In the genomic region with DNA sequence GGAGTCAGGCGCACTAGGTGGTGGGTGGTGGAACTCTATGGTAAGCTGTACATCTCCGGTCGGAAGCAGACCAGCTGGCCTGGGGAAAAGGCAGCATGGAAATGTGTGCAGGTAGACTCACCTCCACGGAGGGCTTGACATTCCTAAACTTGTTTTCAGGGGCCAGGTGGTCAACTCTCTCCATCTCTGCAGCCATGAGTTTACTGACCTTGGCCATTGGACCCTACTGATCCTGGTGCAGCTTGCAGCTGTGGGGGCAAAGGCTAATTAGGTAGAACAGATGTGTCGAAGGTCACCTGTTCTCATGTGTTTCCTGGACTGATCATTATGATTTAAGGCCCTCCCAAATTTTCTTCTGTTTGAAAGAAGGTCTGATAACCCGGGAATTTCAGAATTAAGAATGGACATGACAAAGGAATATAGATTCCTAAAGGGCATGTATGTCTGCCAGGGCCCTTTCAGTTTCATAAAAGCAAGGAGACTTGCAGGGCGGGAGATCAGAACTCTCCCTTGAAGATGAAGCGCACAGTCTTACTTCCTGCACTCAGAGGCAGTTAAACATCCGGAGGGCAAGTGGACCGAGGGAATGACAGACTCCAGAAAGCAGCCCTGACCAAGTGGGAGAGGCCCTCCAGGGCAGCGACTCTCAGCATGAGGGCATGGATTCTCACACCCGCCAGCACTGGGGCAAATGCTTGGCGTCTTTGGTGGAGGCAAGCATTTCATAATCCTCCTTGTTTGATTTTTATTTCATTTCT, we compare ENCODE assay signal across 16 cellular contexts. TPM values are rescaled to one million over a fixed set of nuclear protein-coding genes. Genes with fewer than 3 reads are reported as not detected.
DNase-seq lines count a peak whose midpoint lies in the region; ATAC-seq and TF ChIP-seq lines count a peak whose summit lies in the region.
"Had no signal": no experiment of that assay in that cellular context is flagged by ENCODE, and none has a peak within 500 bp of the region (broad histone marks: within the 10 kb centered on the region; RNA-seq: fewer than 3 reads in every experiment).

No MANE protein-coding gene starts in this region.

- H3K4me3 ChIP-seq in right lobe of liver (no peak overlapping the region), upper lobe of left lung (no peak overlapping the region), thyroid gland (replicated peaks in 1 of 3) (no peak overlapping the region)
- H3K4me3 ChIP-seq: esophagus muscularis mucosa, spleen had no signal

- H3K36me3 Mint-ChIP-seq in activated naive CD8-positive, alpha-beta T cell treated with anti-CD3 and anti-CD28 coated beads, Interleukin-2, amount 10 ng/mL, durations not matched to agents 7 days and 5 days: no peaks in the 10 kb centered on the region
- H3K36me3 Mint-ChIP-seq in activated naive CD8-positive, alpha-beta T cell treated with anti-CD3 and anti-CD28 coated beads for 36 hours: no peaks in the 10 kb centered on the region
- H3K36me3 Mint-ChIP-seq in activated CD8-positive, alpha-beta T cell treated with anti-CD3 and anti-CD28 coated beads for 36 hours (ENCODE audit: low read depth): no peaks in the 10 kb centered on the region

- intact Hi-C loops in activated CD8-positive, alpha-beta T cell treated with anti-CD3 and anti-CD28 coated beads for 36 hours (cut with micrococcal nuclease): no loop called here
- intact Hi-C loops in right lobe of liver (cut with DNase I) (no loop called here), thyroid gland (cut with DNase I) (loop anchor here (5.0 kb wide), 2 partner anchors 38 to 158 kb away; no protein-coding TSS in a partner anchor)

- H3K4me1 Mint-ChIP-seq in activated naive CD8-positive, alpha-beta T cell treated with anti-CD3 and anti-CD28 coated beads, Interleukin-2, amount 10 ng/mL, durations not matched to agents 7 days and 5 days: peaks cover 18% of the 10 kb centered on the region
- peaks cover 21% of the 10 kb centered on the region for H3K4me1 Mint-ChIP-seq in activated naive CD8-positive, alpha-beta T cell treated with anti-CD3 and anti-CD28 coated beads for 36 hours
- H3K4me1 Mint-ChIP-seq in activated CD8-positive, alpha-beta T cell treated with anti-CD3 and anti-CD28 coated beads for 36 hours (ENCODE audit: low read depth): peaks cover 21% of the 10 kb centered on the region

- H3K36me3 ChIP-seq in right lobe of liver (no peaks in the 10 kb centered on the region), upper lobe of left lung (no peaks in the 10 kb centered on the region), thyroid gland (no peaks in the 10 kb centered on the region)
- H3K36me3 ChIP-seq: esophagus muscularis mucosa, spleen had no signal

- H3K27ac ChIP-seq in right lobe of liver: no peak overlapping the region
- H3K27ac ChIP-seq in upper lobe of left lung: no peak overlapping the region
- no peak overlapping the region for H3K27ac ChIP-seq in thyroid gland
- H3K27ac ChIP-seq: esophagus muscularis mucosa had no signal

- DNase-seq in activated naive CD8-positive, alpha-beta T cell treated with anti-CD3 and anti-CD28 coated beads, Interleukin-2, amount 10 ng/mL, durations not matched to agents 7 days and 5 days: peak; percentile 36
- no peak for DNase-seq in activated naive CD8-positive, alpha-beta T cell treated with anti-CD3 and anti-CD28 coated beads for 36 hours
- no peak for DNase-seq in activated CD8-positive, alpha-beta T cell treated with anti-CD3 and anti-CD28 coated beads for 36 hours
- DNase-seq in right lobe of liver (no peak), upper lobe of left lung (peak; percentile 13 to 39), NCI-H446 treated with DMSO at 0.1 percent for 48 hours (lab: John Stamatoyannopoulos, UW) (no peak), omental fat pad (ENCODE audit: low spot score) (no peak), thyroid gland (no peak)
- DNase-seq: KG1, left ventricle myocardium superior, NCI-H1092, NCI-H526 treated with DMSO at 0.1 percent for 48 hours, SHP77, spleen had no signal

- H3K9me3 ChIP-seq in right lobe of liver (no peaks in the 10 kb centered on the region), upper lobe of left lung (no peaks in the 10 kb centered on the region), thyroid gland (no peaks in the 10 kb centered on the region)
- H3K9me3 ChIP-seq: spleen had no signal

- TF ChIP-seq POLR2A in right lobe of liver (IDR thresholded peaks at IDR 0.05): no peak
- no peak for TF ChIP-seq POLR2A in upper lobe of left lung (IDR thresholded peaks at IDR 0.05)
- TF ChIP-seq POLR2A in thyroid gland (IDR thresholded peaks at IDR 0.05): no peak

- H3K4me3 Mint-ChIP-seq in activated naive CD8-positive, alpha-beta T cell treated with anti-CD3 and anti-CD28 coated beads, Interleukin-2, amount 10 ng/mL, durations not matched to agents 7 days and 5 days: peak overlapping the region; percentile 22
- H3K4me3 Mint-ChIP-seq in activated naive CD8-positive, alpha-beta T cell treated with anti-CD3 and anti-CD28 coated beads for 36 hours: no peak overlapping the region
- H3K4me3 Mint-ChIP-seq in activated CD8-positive, alpha-beta T cell treated with anti-CD3 and anti-CD28 coated beads for 36 hours: no peak overlapping the region
- H3K4me3 Mint-ChIP-seq: central memory CD8-positive, alpha-beta T cell had no signal

- no peak for TF ChIP-seq CTCF in activated CD8-positive, alpha-beta T cell treated with anti-CD3 and anti-CD28 coated beads for 36 hours (IDR thresholded peaks at IDR 0.05)
- TF ChIP-seq CTCF in right lobe of liver (IDR thresholded peaks at IDR 0.05) (no peak), upper lobe of left lung (IDR thresholded peaks at IDR 0.05) (no peak), omental fat pad (IDR thresholded peaks at IDR 0.05) (no peak), thyroid gland (IDR thresholded peaks at IDR 0.05) (no peak)

- CTCF ChIA-PET in activated CD8-positive, alpha-beta T cell treated with anti-CD3 and anti-CD28 coated beads for 36 hours (lab: Charles Lee): interaction anchor here (0.9 to 4.6 kb wide), 13 partner anchors 9 to 172 kb away, joined by 3 to 33 read pairs (median 4); no protein-coding TSS in a partner anchor

- POLR2A ChIA-PET in activated naive CD8-positive, alpha-beta T cell treated with anti-CD3 and anti-CD28 coated beads, Interleukin-2, amount 10 ng/mL, durations not matched to agents 7 days and 5 days (lab: Charles Lee): no interaction called here
- POLR2A ChIA-PET in activated CD8-positive, alpha-beta T cell treated with anti-CD3 and anti-CD28 coated beads for 36 hours (lab: Charles Lee): interaction anchor here (1.0 kb wide), 1 partner anchor 43 kb away, joined by 3 read pairs; no protein-coding TSS in a partner anchor

- H3K27ac Mint-ChIP-seq in activated naive CD8-positive, alpha-beta T cell treated with anti-CD3 and anti-CD28 coated beads, Interleukin-2, amount 10 ng/mL, durations not matched to agents 7 days and 5 days: peak overlapping the region; percentile 34
- H3K27ac Mint-ChIP-seq in activated naive CD8-positive, alpha-beta T cell treated with anti-CD3 and anti-CD28 coated beads for 36 hours: no peak overlapping the region
- H3K27ac Mint-ChIP-seq in activated CD8-positive, alpha-beta T cell treated with anti-CD3 and anti-CD28 coated beads for 36 hours: no peak overlapping the region

- H3K27me3 ChIP-seq in right lobe of liver (no peaks in the 10 kb centered on the region), upper lobe of left lung (no peaks in the 10 kb centered on the region), thyroid gland (no peaks in the 10 kb centered on the region)
- H3K27me3 ChIP-seq: esophagus muscularis mucosa, spleen had no signal

- H3K4me1 ChIP-seq in right lobe of liver (peaks cover 0 to 21% (median 5%) of the 10 kb centered on the region in 4 donors), upper lobe of left lung (peaks cover 0 to 19% (median 13%) of the 10 kb centered on the region in 4 donors), thyroid gland (peaks cover 0 to 8% of the 10 kb centered on the region in 2 donors)
- H3K4me1 ChIP-seq: esophagus muscularis mucosa had no signal

- no peaks in the 10 kb centered on the region for H3K9me3 Mint-ChIP-seq in activated naive CD8-positive, alpha-beta T cell treated with anti-CD3 and anti-CD28 coated beads, Interleukin-2, amount 10 ng/mL, durations not matched to agents 7 days and 5 days
- H3K9me3 Mint-ChIP-seq in activated naive CD8-positive, alpha-beta T cell treated with anti-CD3 and anti-CD28 coated beads for 36 hours: no peaks in the 10 kb centered on the region
- H3K9me3 Mint-ChIP-seq in activated CD8-positive, alpha-beta T cell treated with anti-CD3 and anti-CD28 coated beads for 36 hours: no peaks in the 10 kb centered on the region
- H3K9me3 Mint-ChIP-seq: central memory CD8-positive, alpha-beta T cell had no signal

- 65% methylated on average over 6 of the region's 13 CpGs for WGBS in right lobe of liver (ENCODE audit: insufficient coverage, low coverage, low lambda C conversion rate, missing lambda C conversion rate)
- 69% methylated on average over 13 of the region's 13 CpGs for WGBS in upper lobe of left lung, 2 donors
- WGBS in thyroid gland, 2 donors: 72 to 83% methylated on average over 13 of the region's 13 CpGs

- TF ChIP-seq EP300 in upper lobe of left lung (IDR thresholded peaks at IDR 0.05): no peak

- peak; percentile 67 for ATAC-seq in activated naive CD8-positive, alpha-beta T cell treated with anti-CD3 and anti-CD28 coated beads, Interleukin-2, amount 10 ng/mL, durations not matched to agents 7 days and 5 days (ENCODE audit: low read depth)
- peak; percentile 47 for ATAC-seq in activated CD8-positive, alpha-beta T cell treated with anti-CD3 and anti-CD28 coated beads for 36 hours
- ATAC-seq in right lobe of liver: peak in 3 of 4 donors; percentile 13 to 50 (median 16)
- peak in 1 of 2 donors; percentile 41 for ATAC-seq in upper lobe of left lung (ENCODE audit: low FRiP score in 2 of 2)
- no peak for ATAC-seq in omental fat pad (ENCODE audit: low FRiP score)
- ATAC-seq: left ventricle myocardium superior had no signal

- no peaks in the 10 kb centered on the region for H3K27me3 Mint-ChIP-seq in activated naive CD8-positive, alpha-beta T cell treated with anti-CD3 and anti-CD28 coated beads, Interleukin-2, amount 10 ng/mL, durations not matched to agents 7 days and 5 days
- H3K27me3 Mint-ChIP-seq in activated naive CD8-positive, alpha-beta T cell treated with anti-CD3 and anti-CD28 coated beads for 36 hours: no peaks in the 10 kb centered on the region
- no peaks in the 10 kb centered on the region for H3K27me3 Mint-ChIP-seq in activated CD8-positive, alpha-beta T cell treated with anti-CD3 and anti-CD28 coated beads for 36 hours
- H3K27me3 Mint-ChIP-seq: central memory CD8-positive, alpha-beta T cell had no signal

RNA-seq across cellular contexts. Expression of gene CMTM7, which starts 56.1 kb away (rescaled TPM):
- 10 to 100 TPM; 45.3 to 49.0 TPM for total RNA-seq in activated naive CD8-positive, alpha-beta T cell treated with anti-CD3 and anti-CD28 coated beads, Interleukin-2, amount 10 ng/mL, durations not matched to agents 7 days and 5 days
- total RNA-seq in activated naive CD8-positive, alpha-beta T cell treated with anti-CD3 and anti-CD28 coated beads for 36 hours: 10 to 100 TPM; 39.2 to 39.8 TPM
- 10 to 100 TPM; 36.1 to 37.2 TPM for total RNA-seq in activated CD8-positive, alpha-beta T cell treated with anti-CD3 and anti-CD28 coated beads for 36 hours
- total RNA-seq in right lobe of liver: 1 to 10 TPM; 2.7 to 9.8 (median 5.0) TPM
- 100 to 1,000 TPM in 1 of 6 donors, 10 to 100 TPM in 5; 39.4 to 103 (median 49.7) TPM for total RNA-seq in upper lobe of left lung
- total RNA-seq in omental fat pad: 10 to 100 TPM; 18.0 to 34.7 (median 31.3) TPM
- total RNA-seq in thyroid gland: 10 to 100 TPM; 14.8 to 24.7 (median 22.0) TPM

Comparison
In these comparisons a context has a peak if more than half of its experiments do, and no peak if none do; other contexts are left out.
1. DNase-seq: peak in activated naive CD8-positive, alpha-beta T cell treated with anti-CD3 and anti-CD28 coated beads, Interleukin-2, amount 10 ng/mL, durations not matched to agents 7 days and 5 days (single experiment) and upper lobe of left lung (2 of 2); none in activated naive CD8-positive, alpha-beta T cell treated with anti-CD3 and anti-CD28 coated beads for 36 hours (single experiment), activated CD8-positive, alpha-beta T cell treated with anti-CD3 and anti-CD28 coated beads for 36 hours (single experiment), right lobe of liver (0 of 3), NCI-H446 treated with DMSO at 0.1 percent for 48 hours (single experiment), omental fat pad (single experiment) and thyroid gland (0 of 2).